Comparison of ENCODE assay signal across 14 cellular contexts in genomic region chr4:31458813-31459212, GRCh38.
DNase-seq lines count a peak whose midpoint lies in the region; ATAC-seq lines count a peak whose summit lies in the region.
"Had no signal": no experiment of that assay in that cellular context is flagged by ENCODE, and none has a peak within 500 bp of the region (broad histone marks: within the 10 kb centered on the region; RNA-seq: fewer than 3 reads in every experiment).

No MANE protein-coding gene starts in this region.

- no peak for ATAC-seq in HG03280 (IDR thresholded peaks at IDR 0.05; ENCODE audit: unreplicated experiment)
- ATAC-seq: activated CD4-positive, CD25-positive, alpha-beta regulatory T cell treated with anti-CD3 and anti-CD28 coated beads, Interleukin-2, amount 50 U/mL, for 24 hours; activated naive CD8-positive, alpha-beta T cell treated with anti-CD3 and anti-CD28 coated beads, Interleukin-2, amount 50 U/mL, for 24 hours had no signal

- peak; percentile 2 for DNase-seq in ELR (ENCODE audit: low read depth)
- DNase-seq in amniotic epithelial cell (ENCODE audit: low read depth): peak; percentile 9
- peak; percentile 4 for DNase-seq in fibroblast of peridontal ligament (ENCODE audit: extremely low read depth)
- peak; percentile 16 for DNase-seq in retina
- no peak for DNase-seq in EL
- DNase-seq in stimulated activated CD4-positive, alpha-beta T cell treated with anti-CD3 and anti-CD28 coated beads, Interleukin-1b, Interleukin-23, amount 100 ng/mL, for 48 hours: no peak
- DNase-seq: activated naive CD8-positive, alpha-beta T cell treated with anti-CD3 and anti-CD28 coated beads, Interleukin-2, amount 50 U/mL, for 24 hours; immature natural killer cell; NCI-H2171; ovary; small intestine; stimulated activated CD8-positive, alpha-beta memory T cell treated with anti-CD3 and anti-CD28 coated beads, Interleukin-4, amount 100 ng/mL, for 48 hours had no signal

Comparison
In these comparisons a context has a peak if more than half of its experiments do, and no peak if none do; other contexts are left out.
1. DNase-seq: peak in ELR (single experiment), amniotic epithelial cell (single experiment), fibroblast of peridontal ligament (single experiment) and retina (single experiment); none in EL (single experiment) and stimulated activated CD4-positive, alpha-beta T cell treated with anti-CD3 and anti-CD28 coated beads, Interleukin-1b, Interleukin-23, amount 100 ng/mL, for 48 hours (single experiment).